24 cellular contexts compared by ENCODE assay signal in the genomic region with DNA sequence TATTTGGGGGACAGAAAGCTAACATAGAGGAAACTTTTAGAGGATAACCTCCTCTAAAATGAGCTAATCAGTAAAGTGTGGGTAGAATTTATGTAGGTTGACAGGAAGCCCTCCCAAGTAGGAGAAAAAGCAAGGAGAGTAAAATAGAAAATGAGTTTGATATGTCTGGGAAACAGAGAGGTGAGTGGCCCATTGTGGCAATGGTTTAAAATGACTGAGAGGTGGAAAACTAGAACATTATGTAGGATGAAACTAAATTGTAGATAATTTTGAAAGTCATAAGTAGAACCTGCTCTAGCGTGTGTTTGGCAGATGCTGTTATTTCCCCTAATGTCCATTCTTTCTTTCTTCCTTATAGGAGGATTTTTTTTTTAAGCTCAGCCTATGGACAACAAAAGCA. TPM values are rescaled to one million over a fixed set of nuclear protein-coding genes. Genes with fewer than 3 reads are reported as not detected.
DNase-seq lines count a peak whose midpoint lies in the region; ATAC-seq, FAIRE-seq and TF ChIP-seq lines count a peak whose summit lies in the region.
"Had no signal": no experiment of that assay in that cellular context is flagged by ENCODE, and none has a peak within 500 bp of the region (broad histone marks: within the 10 kb centered on the region; RNA-seq: fewer than 3 reads in every experiment).

No MANE protein-coding gene starts in this region.

- peaks cover 55% of the 10 kb centered on the region for H3K4me1 Mint-ChIP-seq in activated CD4-positive, alpha-beta T cell treated with anti-CD3 and anti-CD28 coated beads, Interleukin-2, amount 10 ng/mL, durations not matched to agents 24 days and 14 days
- H3K4me1 Mint-ChIP-seq in activated T-cell treated with anti-CD3 and anti-CD28 coated beads, Interleukin-2, amount 50 U/mL, for 24 hours (ENCODE audit: low read depth), result peaks cover 42% of the 10 kb centered on the region

- peaks cover 3% of the 10 kb centered on the region for H3K36me3 Mint-ChIP-seq in activated CD4-positive, alpha-beta T cell treated with anti-CD3 and anti-CD28 coated beads, Interleukin-2, amount 10 ng/mL, durations not matched to agents 24 days and 14 days (ENCODE audit: low read depth)
- no peaks in the 10 kb centered on the region for H3K36me3 Mint-ChIP-seq in activated T-cell treated with anti-CD3 and anti-CD28 coated beads, Interleukin-2, amount 50 U/mL, for 24 hours (ENCODE audit: low read depth)
- H3K36me3 Mint-ChIP-seq: CD14-positive monocyte had no signal

- no peak for TF ChIP-seq POLR2A in GM12878 (IDR thresholded peaks at IDR 0.05; ENCODE audit: low read depth, low read length)

- TF ChIP-seq CTCF in GM12878 (IDR thresholded peaks at IDR 0.05 in 2 of 3, conservative IDR thresholded peaks at IDR 0.05 in 1 of 3; ENCODE audit: control insufficient read depth in 2 of 3, extremely low read depth in 1 of 3, insufficient read depth in 1 of 3, low read depth in 3 of 3, low read length in 3 of 3) (no peak), WERI-Rb-1 (IDR thresholded peaks at IDR 0.05; ENCODE audit: low read depth, low read length) (no peak)

- WGBS in GM12878 (ENCODE audit: insufficient coverage, insufficient replicate concordance, low lambda C conversion rate, missing lambda C conversion rate), result 32% methylated on average over 1 of the region's 1 CpG

- no peak overlapping the region for H3K4me3 Mint-ChIP-seq in activated CD4-positive, alpha-beta T cell treated with anti-CD3 and anti-CD28 coated beads, Interleukin-2, amount 10 ng/mL, durations not matched to agents 24 days and 14 days
- H3K4me3 Mint-ChIP-seq in activated T-cell treated with anti-CD3 and anti-CD28 coated beads, Interleukin-2, amount 50 U/mL, for 24 hours, result no peak overlapping the region
- H3K4me3 Mint-ChIP-seq: CD14-positive monocyte; CD4-positive, alpha-beta T cell; CD8-positive, alpha-beta memory T cell had no signal

- no peaks in the 10 kb centered on the region for H3K27me3 Mint-ChIP-seq in activated CD4-positive, alpha-beta T cell treated with anti-CD3 and anti-CD28 coated beads, Interleukin-2, amount 10 ng/mL, durations not matched to agents 24 days and 14 days
- H3K27me3 Mint-ChIP-seq in activated T-cell treated with anti-CD3 and anti-CD28 coated beads, Interleukin-2, amount 50 U/mL, for 24 hours, result no peaks in the 10 kb centered on the region
- H3K27me3 Mint-ChIP-seq: CD4-positive, alpha-beta T cell had no signal

- RAD21 ChIA-PET in GM12878 (lab: Charles Lee; ENCODE audit: unreplicated experiment), result interaction anchor here (0.5 to 0.8 kb wide), 3 partner anchors 10 to 61 kb away, joined by 3 read pairs; no protein-coding TSS in a partner anchor

- H3K27me3 ChIP-seq in GM12878 (replicated peaks in 1 of 2; ENCODE audit: control insufficient read depth in 2 of 2, insufficient read depth in 2 of 2, low read length in 1 of 2), result no peaks in the 10 kb centered on the region
- H3K27me3 ChIP-seq in WERI-Rb-1 (ENCODE audit: insufficient read depth, low read depth, severe bottlenecking), result no peaks in the 10 kb centered on the region
- H3K27me3 ChIP-seq: BE2C; BLaER1 treated with 17β-estradiol and CSF1 and Interleukin-3, amounts not matched to agents 10 nM and 100 nM had no signal

- intact Hi-C loops in activated CD4-positive, alpha-beta T cell treated with anti-CD3 and anti-CD28 coated beads, Interleukin-2, amount 10 ng/mL, durations not matched to agents 24 days and 14 days (cut with micrococcal nuclease), result loop anchor here (10.0 kb wide), 1 partner anchor 446 kb away; the partner anchor contains the start of gene PPP2R5A
- intact Hi-C loops in GM12878 (cut with micrococcal nuclease; ENCODE audit: unreplicated experiment), result no loop called here

- TF ChIP-seq RAD21 in GM12878 (IDR thresholded peaks at IDR 0.05; ENCODE audit: insufficient read depth, low read depth, low read length), result no peak

- no peaks in the 10 kb centered on the region for H3K79me2 ChIP-seq in GM12878 (ENCODE audit: control insufficient read depth, insufficient read depth, low read length)

- POLR2A ChIA-PET in GM12878 (lab: Charles Lee), result interaction anchor here (0.5 kb wide), 1 partner anchor 183 kb away, joined by 3 read pairs; no protein-coding TSS in a partner anchor

- no peak for DNase-seq in activated CD4-positive, alpha-beta T cell treated with anti-CD3 and anti-CD28 coated beads, Interleukin-2, amount 10 ng/mL, durations not matched to agents 24 days and 14 days
- no peak for DNase-seq in activated CD4-positive, alpha-beta T cell treated with anti-CD3 and anti-CD28 coated beads for 4 hours
- no peak for DNase-seq in activated T-cell treated with anti-CD3 and anti-CD28 coated beads, Interleukin-2, amount 50 U/mL, for 24 hours
- DNase-seq in activated T-cell treated with anti-CD3 and anti-CD28 coated beads, Interleukin-2, amount 50 U/mL, for 48 hours, result no peak
- peak; percentile 5 for DNase-seq in stimulated activated CD4-positive, alpha-beta T cell treated with anti-CD3 and anti-CD28 coated beads, Interleukin-15, amount 100 ng/mL, for 24 hours
- no peak for DNase-seq in stimulated activated CD4-positive, alpha-beta T cell treated with anti-CD3 and anti-CD28 coated beads, Interleukin-2, amount 100 ng/mL, for 48 hours
- DNase-seq in GM12878 (ENCODE audit: low read depth, low spot score) (no peak), WERI-Rb-1 (no peak)
- DNase-seq: 8988T; ACHN; AML-193; BE2C; CD4-positive, alpha-beta T cell; CD8-positive, alpha-beta memory T cell; DMS79 treated with DMSO at 0.1 percent for 48 hours; GF-D8; GM23248; H7; HCEC 1CT had no signal

- ATAC-seq in GM12878, result peak; percentile 64
- ATAC-seq: A549 had no signal

- no TSS peak for BruUV-seq in GM12878 (replicated peaks; lab: Mats Ljungman, UMichigan)

- H2AFZ ChIP-seq in GM12878 (ENCODE audit: control insufficient read depth, low read depth, low read length), result no peak overlapping the region
- H2AFZ ChIP-seq: GM23248 had no signal

- H4K20me1 ChIP-seq in GM12878 (ENCODE audit: control insufficient read depth, insufficient read depth), result no peaks in the 10 kb centered on the region
- H4K20me1 ChIP-seq: BLaER1 treated with 17β-estradiol and CSF1 and Interleukin-3, amounts not matched to agents 10 nM and 100 nM had no signal

- H3K4me1 ChIP-seq in GM12878 (ENCODE audit: control insufficient read depth, insufficient read depth, low read length), result peaks cover 15% of the 10 kb centered on the region
- H3K4me1 ChIP-seq: A549, BE2C had no signal

- TF ChIP-seq EP300 in GM12878 (IDR thresholded peaks at IDR 0.05; ENCODE audit: borderline replicate concordance in 1 of 2, control insufficient read depth in 1 of 2, low read depth in 2 of 2, low read length in 2 of 2), result no peak

- in situ Hi-C loops in GM12878 (cut with MboI), result no loop called here

- SMC1A ChIA-PET in GM12878 (lab: Charles Lee; ENCODE audit: uncharacterized antibody, unreplicated experiment), result interaction anchor here (1.3 to 2.8 kb wide), 4 partner anchors 10 to 158 kb away, joined by 4 to 14 read pairs (median 4); no protein-coding TSS in a partner anchor

- H3K9me3 ChIP-seq in GM12878 (replicated peaks; ENCODE audit: control insufficient read depth, insufficient read depth, low read length), result no peaks in the 10 kb centered on the region
- no peaks in the 10 kb centered on the region for H3K9me3 ChIP-seq in WERI-Rb-1 (ENCODE audit: severe bottlenecking)
- H3K9me3 ChIP-seq: A549; BE2C; BLaER1 treated with 17β-estradiol and CSF1 and Interleukin-3, amounts not matched to agents 10 nM and 100 nM had no signal

- no peak for FAIRE-seq in GM12878 (lab: Jason Lieb, UNC)
- FAIRE-seq: A549, GM19239, H1 had no signal

- H3K27ac ChIP-seq in GM12878 (ENCODE audit: control insufficient read depth, insufficient read depth) (no peak overlapping the region), WERI-Rb-1 (no peak overlapping the region)
- H3K27ac ChIP-seq: A549; BLaER1 treated with 17β-estradiol and CSF1 and Interleukin-3, amounts not matched to agents 10 nM and 100 nM; GM23248 had no signal

- H3K4me3 ChIP-seq in GM12878, result no peak overlapping the region
- H3K4me3 ChIP-seq in WERI-Rb-1 (ENCODE audit: low read depth, low read length), result no peak overlapping the region
- H3K4me3 ChIP-seq: A549; BLaER1 treated with 17β-estradiol and CSF1 and Interleukin-3, amounts not matched to agents 10 nM and 100 nM; GM23248 had no signal

- CTCF ChIA-PET in GM12878 (lab: Yijun Ruan, JAX), result interaction anchor here (0.8 to 1.1 kb wide), 3 partner anchors 12 to 195 kb away, joined by 3 to 5 read pairs (median 4); no protein-coding TSS in a partner anchor

- H3K4me2 ChIP-seq in GM12878 (ENCODE audit: control insufficient read depth, insufficient read depth), result no peak overlapping the region
- H3K4me2 ChIP-seq: A549; BLaER1 treated with 17β-estradiol and CSF1 and Interleukin-3, amounts not matched to agents 10 nM and 100 nM had no signal

- H3K9me3 Mint-ChIP-seq in activated CD4-positive, alpha-beta T cell treated with anti-CD3 and anti-CD28 coated beads, Interleukin-2, amount 10 ng/mL, durations not matched to agents 24 days and 14 days, result peaks cover 15% of the 10 kb centered on the region
- no peaks in the 10 kb centered on the region for H3K9me3 Mint-ChIP-seq in activated T-cell treated with anti-CD3 and anti-CD28 coated beads, Interleukin-2, amount 50 U/mL, for 24 hours
- H3K9me3 Mint-ChIP-seq: CD14-positive monocyte; CD4-positive, alpha-beta T cell; CD8-positive, alpha-beta memory T cell had no signal

- H3K27ac Mint-ChIP-seq in activated CD4-positive, alpha-beta T cell treated with anti-CD3 and anti-CD28 coated beads, Interleukin-2, amount 10 ng/mL, durations not matched to agents 24 days and 14 days, result peak overlapping the region; percentile 37
- peak overlapping the region; percentile 52 for H3K27ac Mint-ChIP-seq in activated T-cell treated with anti-CD3 and anti-CD28 coated beads, Interleukin-2, amount 50 U/mL, for 24 hours
- H3K27ac Mint-ChIP-seq: CD14-positive monocyte; CD4-positive, alpha-beta T cell; CD8-positive, alpha-beta memory T cell had no signal

- H3K36me3 ChIP-seq in GM12878 (ENCODE audit: control insufficient read depth in 2 of 2, insufficient read depth in 2 of 2, low read length in 1 of 2) (no peaks in the 10 kb centered on the region), WERI-Rb-1 (no peaks in the 10 kb centered on the region)
- H3K36me3 ChIP-seq: BE2C; BLaER1 treated with 17β-estradiol and CSF1 and Interleukin-3, amounts not matched to agents 10 nM and 100 nM had no signal

- no peak overlapping the region for H3K9ac ChIP-seq in GM12878 (ENCODE audit: control insufficient read depth, insufficient read depth, low read length)
- H3K9ac ChIP-seq: BLaER1 treated with 17β-estradiol and CSF1 and Interleukin-3, amounts not matched to agents 10 nM and 100 nM; GM23248 had no signal

RNA-seq across cellular contexts. Expression of gene LPGAT1, which starts 8.5 kb away (rescaled TPM):
- 35.6 and 42.1 TPM in 2 replicates for total RNA-seq in activated CD4-positive, alpha-beta T cell treated with anti-CD3 and anti-CD28 coated beads, Interleukin-2, amount 10 ng/mL, durations not matched to agents 24 days and 14 days
- total RNA-seq in GM12878 (2013; cell fraction: nucleolus; rRNA removed), result 95.7 and 102 TPM in 2 replicates
- total RNA-seq in GM12878 (2014; rRNA removed) (26.7 and 27.6 TPM in 2 replicates), GM12878 (2014; rRNA removed; fragmentation: Illumina TruSeq; extraction: Trizol) (26.9 and 27.1 TPM in 2 replicates), GM12878 (2021) (37.5 and 40.6 TPM in 2 replicates)
- polyA plus RNA-seq in GM12878 (2011; ENCODE audit: low read depth), result 9.4 TPM
- polyA plus RNA-seq in GM12878 (2011; rRNA removed) (27.8 and 41.8 TPM in 2 replicates), GM12878 (2014; fragmentation: Illumina TruSeq; extraction: Trizol) (17.3 and 29.7 TPM in 2 replicates), GM12878 (2014; fragmentation: Nextera tagmentation; extraction: Ambion mirVana) (1 to 10 TPM; 5.8 to 6.4 TPM), GM12878 (2014; rRNA removed) (20.5 and 21.1 TPM in 2 replicates), GM12878 (2016; fragmentation: Nextera tagmentation; extraction: Ambion mirVana) (10 to 100 TPM in 1 of 2 experiments, 1 to 10 TPM in 1; 7.1 to 17.1 TPM)
- polyA plus RNA-seq in GM12878 (2011; cell fraction: cytosol; rRNA removed), result 12.6 and 13.6 TPM in 2 replicates
- 13.7 and 17.9 TPM in 2 replicates for polyA plus RNA-seq in GM12878 (2011; cell fraction: nucleus; rRNA removed)
- 15.8 and 24.7 TPM in 2 replicates for polyA plus RNA-seq in GM12878 (2012)
- polyA minus RNA-seq in GM12878 (2011; rRNA and poly(A)+ RNA removed), result 24.5 and 34.1 TPM in 2 replicates
- 24.5 and 25.1 TPM in 2 replicates for polyA minus RNA-seq in GM12878 (2011; cell fraction: cytosol; rRNA and poly(A)+ RNA removed)
- polyA minus RNA-seq in GM12878 (2011; cell fraction: nucleus; rRNA and poly(A)+ RNA removed), result 26.0 and 40.3 TPM in 2 replicates
